1 cellular context compared by ENCODE assay signal in the genomic region with DNA sequence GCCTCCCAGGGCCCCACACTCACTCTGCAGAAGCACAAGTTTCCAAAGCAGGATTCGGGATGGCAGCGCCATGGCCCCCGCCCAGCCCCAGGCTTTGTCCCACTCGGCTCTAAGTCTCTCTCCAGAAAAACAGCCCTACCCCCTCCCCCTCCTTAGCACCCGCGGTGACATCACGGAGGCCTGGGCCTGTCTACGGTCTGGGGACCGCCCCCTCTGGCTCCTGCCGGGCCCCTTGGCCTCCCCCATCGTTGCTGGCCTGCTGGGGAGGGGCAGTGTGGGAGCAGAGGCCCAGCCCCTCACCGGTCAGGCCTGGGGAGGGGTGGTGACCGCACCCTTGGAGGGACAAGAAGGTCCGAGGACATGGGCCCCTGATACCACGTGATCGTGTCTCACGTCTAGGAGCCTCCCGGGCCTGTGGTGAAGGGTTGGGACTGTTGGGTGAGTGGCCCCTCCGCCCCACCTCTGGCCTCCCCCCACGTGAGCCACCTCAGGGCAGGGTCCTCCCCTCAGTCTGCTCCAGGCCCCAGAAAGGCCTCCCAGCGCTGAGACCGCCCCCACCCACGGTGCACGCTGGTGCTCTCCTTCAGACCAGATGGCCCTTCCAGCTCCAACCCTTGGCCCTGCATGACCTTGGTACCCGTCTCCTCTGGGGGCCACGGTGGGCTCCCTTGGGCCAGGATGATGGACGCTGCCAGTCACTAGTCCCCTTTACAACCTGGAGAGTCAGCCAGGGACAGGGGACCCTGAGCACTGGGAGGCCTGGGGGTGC.
TF ChIP-seq lines count a peak whose summit lies in the region.

MXRA8 (minus strand) TSS at position 123 of the 769 bp plus-strand sequence; CDS start at position 72, 51 bp downstream.

TF ChIP-seq in K562, 482 proteins besides CTCF, POLR2A, EP300 and RAD21 (continued from another document and continues in another):
- TF ChIP-seq, protein P1, sequence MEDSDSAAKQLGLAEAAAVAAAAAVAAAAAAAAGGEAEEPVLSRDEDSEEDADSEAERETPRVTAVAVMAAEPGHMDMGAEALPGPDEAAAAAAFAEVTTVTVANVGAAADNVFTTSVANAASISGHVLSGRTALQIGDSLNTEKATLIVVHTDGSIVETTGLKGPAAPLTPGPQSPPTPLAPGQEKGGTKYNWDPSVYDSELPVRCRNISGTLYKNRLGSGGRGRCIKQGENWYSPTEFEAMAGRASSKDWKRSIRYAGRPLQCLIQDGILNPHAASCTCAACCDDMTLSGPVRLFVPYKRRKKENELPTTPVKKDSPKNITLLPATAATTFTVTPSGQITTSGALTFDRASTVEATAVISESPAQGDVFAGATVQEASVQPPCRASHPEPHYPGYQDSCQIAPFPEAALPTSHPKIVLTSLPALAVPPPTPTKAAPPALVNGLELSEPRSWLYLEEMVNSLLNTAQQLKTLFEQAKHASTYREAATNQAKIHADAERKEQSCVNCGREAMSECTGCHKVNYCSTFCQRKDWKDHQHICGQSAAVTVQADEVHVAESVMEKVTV (CRISPR knock-in tag; IDR thresholded peaks at IDR 0.05), result no peak
- TF ChIP-seq SMAD3 (CRISPR knock-in tag; conservative IDR thresholded peaks at IDR 0.05) (no peak), GATAD2A (IDR thresholded peaks at IDR 0.05) (no peak; the same call in 1 of the 2 replicates), MED1 (CRISPR knock-in tag; IDR thresholded peaks at IDR 0.05; ENCODE audit: borderline replicate concordance) (no peak), POLR2G (IDR thresholded peaks at IDR 0.05; ENCODE audit: low read depth, low read length) (peak; percentile 79), KDM4B (IDR thresholded peaks at IDR 0.05; ENCODE audit: borderline replicate concordance in 2 of 2, low read depth in 1 of 2) (peak in 1 of 2 experiments; percentile 44; a peak in 1 of 4 replicates), FOXP1 (CRISPR knock-in tag; IDR thresholded peaks at IDR 0.05) (no peak), ZNF212 (CRISPR knock-in tag; IDR thresholded peaks at IDR 0.05) (no peak), MCM5 (IDR thresholded peaks at IDR 0.05; ENCODE audit: low read depth) (no peak), ZNF134 (CRISPR knock-in tag; conservative IDR thresholded peaks at IDR 0.05) (no peak), TBL1XR1 (IDR thresholded peaks at IDR 0.05; ENCODE audit: low read length in 2 of 2) (no peak), ZNF280A (IDR thresholded peaks at IDR 0.05; ENCODE audit: low read depth, partially characterized antibody) (no peak), DDX20 (tag; IDR thresholded peaks at IDR 0.05; ENCODE audit: low read depth) (no peak), CEBPZ (IDR thresholded peaks at IDR 0.05; ENCODE audit: borderline replicate concordance, low read depth, low read length) (no peak), POLR2B (IDR thresholded peaks at IDR 0.05; ENCODE audit: low read depth, partially characterized antibody) (no peak), ZNF3 (CRISPR knock-in tag; IDR thresholded peaks at IDR 0.05) (no peak), HSF4 (CRISPR knock-in tag; IDR thresholded peaks at IDR 0.05; ENCODE audit: borderline replicate concordance) (no peak), SOX6 (IDR thresholded peaks at IDR 0.05) (no peak; the same call in 1 of the 2 replicates), THAP12 (CRISPR knock-in tag; IDR thresholded peaks at IDR 0.05) (0 out of 2 replicates have a peak, but pooled peaks have one; percentile 38), SNAPC5 (CRISPR knock-in tag; IDR thresholded peaks at IDR 0.05) (no peak), MITF (IDR thresholded peaks at IDR 0.05) (no peak), TEAD4 (IDR thresholded peaks at IDR 0.05; ENCODE audit: low read length) (no peak), TEAD4 (CRISPR knock-in tag; IDR thresholded peaks at IDR 0.05; ENCODE audit: borderline replicate concordance) (no peak), CHD7 (IDR thresholded peaks at IDR 0.05; ENCODE audit: low read depth, low read length) (no peak), ARID3A (IDR thresholded peaks at IDR 0.05; ENCODE audit: borderline replicate concordance, low read depth, low read length) (no peak), RBFOX2 (IDR thresholded peaks at IDR 0.05; ENCODE audit: low read depth, low read length) (peak; percentile 72)
